In the genomic region with DNA sequence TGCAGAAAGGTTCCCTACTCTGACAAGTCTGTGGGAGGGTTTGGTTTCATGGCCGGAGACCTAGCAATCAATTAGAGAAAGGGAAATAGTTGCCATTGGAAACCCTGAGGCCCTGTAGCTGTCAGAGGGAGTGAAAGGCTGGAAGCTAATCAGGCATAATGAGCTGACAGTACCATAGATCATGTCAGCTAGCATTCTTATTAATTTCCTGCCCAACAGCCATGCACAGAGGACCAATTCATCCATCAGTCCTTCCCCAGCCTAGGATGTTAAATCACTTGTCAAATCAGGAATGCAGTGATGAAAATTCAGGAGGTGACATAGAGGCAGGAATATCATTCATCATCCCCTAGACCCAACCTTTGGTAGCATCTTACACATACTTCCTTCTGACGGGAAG, we compare ENCODE assay signal across 20 cellular contexts.
"Had no signal": no experiment of that assay in that cellular context is flagged by ENCODE, and none has a peak within 500 bp of the region (broad histone marks: within the 10 kb centered on the region; RNA-seq: fewer than 3 reads in every experiment).

No MANE protein-coding gene starts in this region.

- H2AFZ ChIP-seq: hepatocyte had no signal

- H3K27me3 ChIP-seq: foreskin keratinocyte, hepatocyte, spleen, tibial artery, upper lobe of left lung, uterus had no signal

- DNase-seq: effector CD4-positive, alpha-beta T cell; endodermal cell; erythroblast; foreskin keratinocyte; head of caudate nucleus; kidney; left colon; naive thymus-derived CD8-positive, alpha-beta T cell; psoas muscle; spleen; stimulated activated CD4-positive, alpha-beta T cell treated with anti-CD3 and anti-CD28 coated beads, Interleukin-15, amount 100 ng/mL, for 24 hours; stimulated activated CD4-positive, alpha-beta T cell treated with anti-CD3 and anti-CD28 coated beads, Interleukin-1b, Interleukin-23, amount 100 ng/mL, for 48 hours; stimulated activated CD4-positive, alpha-beta T cell treated with anti-CD3 and anti-CD28 coated beads, Interleukin-4, amount 100 ng/mL, for 24 hours; tibial artery; upper lobe of left lung; uterus had no signal

- H3K9me3 ChIP-seq: psoas muscle, tibial artery, upper lobe of left lung, uterus had no signal

- H3K79me2 ChIP-seq: hepatocyte had no signal

- H3K36me3 ChIP-seq: spleen, tibial artery, upper lobe of left lung, uterus had no signal

- H3K4me2 ChIP-seq: hepatocyte had no signal

- H3K4me1 ChIP-seq: foreskin keratinocyte, psoas muscle, spleen, uterus had no signal

- H3K4me3 ChIP-seq: coronary artery, hepatocyte, psoas muscle, spleen, tibial artery, upper lobe of left lung, uterus had no signal

- H3K27ac ChIP-seq: coronary artery, foreskin keratinocyte, hepatocyte, psoas muscle, spleen, tibial artery, upper lobe of left lung, uterus had no signal

- ATAC-seq: foreskin keratinocyte; left colon; naive thymus-derived CD8-positive, alpha-beta T cell; psoas muscle; sciatic nerve; stimulated activated memory B cell treated with anti-CD40 and anti-IgM and Interleukin-4, amounts not matched to agents 10 μg/mL and 1 μg/mL and 100 μg/mL, for 72 hours had no signal
